1 cellular context compared by ENCODE assay signal in the genomic region with DNA sequence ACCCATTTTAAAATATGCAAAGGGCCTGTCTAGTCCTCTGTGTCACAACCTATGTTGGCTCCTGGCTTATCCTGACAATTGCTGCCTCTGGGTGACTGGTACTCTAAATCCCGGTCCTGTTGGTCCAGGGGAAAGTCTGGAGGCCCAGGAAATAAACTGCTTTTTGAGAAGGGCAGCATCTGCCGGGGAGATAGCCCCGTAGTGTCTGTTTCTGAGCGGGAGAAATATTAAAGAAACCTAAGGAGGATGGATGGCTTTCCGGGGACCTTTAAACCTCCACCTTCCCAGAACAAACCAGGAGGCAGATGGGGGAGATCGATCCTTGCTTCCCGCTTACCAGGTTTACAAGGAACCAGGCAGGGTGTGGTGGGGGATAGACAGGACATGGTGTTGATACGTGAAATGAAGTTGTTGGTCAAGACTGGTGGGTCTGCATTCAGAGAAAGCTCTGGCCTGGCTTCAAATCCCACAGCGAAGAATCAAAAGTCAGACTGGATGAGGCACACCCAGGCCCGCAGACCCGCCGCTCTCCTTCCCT.
TF ChIP-seq lines count a peak whose summit lies in the region.

No MANE protein-coding gene starts in this region.

TF ChIP-seq in IMR-90, 13 proteins besides CTCF, POLR2A, EP300 and RAD21 (continued from another document):
- TF ChIP-seq, protein P1, sequence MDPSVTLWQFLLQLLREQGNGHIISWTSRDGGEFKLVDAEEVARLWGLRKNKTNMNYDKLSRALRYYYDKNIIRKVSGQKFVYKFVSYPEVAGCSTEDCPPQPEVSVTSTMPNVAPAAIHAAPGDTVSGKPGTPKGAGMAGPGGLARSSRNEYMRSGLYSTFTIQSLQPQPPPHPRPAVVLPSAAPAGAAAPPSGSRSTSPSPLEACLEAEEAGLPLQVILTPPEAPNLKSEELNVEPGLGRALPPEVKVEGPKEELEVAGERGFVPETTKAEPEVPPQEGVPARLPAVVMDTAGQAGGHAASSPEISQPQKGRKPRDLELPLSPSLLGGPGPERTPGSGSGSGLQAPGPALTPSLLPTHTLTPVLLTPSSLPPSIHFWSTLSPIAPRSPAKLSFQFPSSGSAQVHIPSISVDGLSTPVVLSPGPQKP (IDR thresholded peaks at IDR 0.05; ENCODE audit: borderline replicate concordance, low read depth, low read length): no peak
- TF ChIP-seq FOS (IDR thresholded peaks at IDR 0.05; ENCODE audit: low read depth, low read length): no peak
- TF ChIP-seq CEBPB (IDR thresholded peaks at IDR 0.05; ENCODE audit: low read depth, low read length): no peak
- no peak for TF ChIP-seq MXI1 (IDR thresholded peaks at IDR 0.05; ENCODE audit: borderline replicate concordance, low read depth, low read length)
- no peak for TF ChIP-seq NFE2L2 (IDR thresholded peaks at IDR 0.05; ENCODE audit: low read depth, low read length)
